ENCODE assay signal across 8 cellular contexts in genomic region chr10:86888585-86889381, GRCh38.
DNase-seq lines count a peak whose midpoint lies in the region; ATAC-seq, FAIRE-seq and TF ChIP-seq lines count a peak whose summit lies in the region.

No MANE protein-coding gene starts in this region.

- intact Hi-C loops in Right ventricle myocardium inferior (cut with DNase I) (loop anchor here (5.0 kb wide), 1 partner anchor 131 kb away; the partner anchor contains the start of gene BMPR1A), cardiac septum (cut with DNase I) (no loop called here)

- H3K27ac ChIP-seq in foreskin keratinocyte, result no peak overlapping the region

- no peak overlapping the region for H3K4me3 Mint-ChIP-seq in immature natural killer cell

- no peak for TF ChIP-seq CTCF in foreskin keratinocyte (conservative IDR thresholded peaks at IDR 0.05)

- DNase-seq in Right ventricle myocardium inferior (ENCODE audit: missing footprints) (no peak), cardiac septum (ENCODE audit: low spot score) (no peak), RCC 7860 (ENCODE audit: low spot score) (peak; percentile 46), foreskin keratinocyte (peak; percentile 24 to 56), immature natural killer cell (no peak), NCI-H748 treated with DMSO at 0.1 percent for 48 hours (lab: John Stamatoyannopoulos, UW) (no peak)
- no peak for DNase-seq in stimulated activated CD4-positive, alpha-beta T cell treated with anti-CD3 and anti-CD28 coated beads, Interleukin-2, amount 100 ng/mL, for 24 hours

- peaks cover 4% of the 10 kb centered on the region for H3K4me1 ChIP-seq in foreskin keratinocyte

- peak; percentile 48 for FAIRE-seq in RCC 7860 (lab: Jason Lieb, UNC)

- H3K9me3 Mint-ChIP-seq in immature natural killer cell, result no peaks in the 10 kb centered on the region

- H3K27me3 Mint-ChIP-seq in immature natural killer cell (ENCODE audit: low read depth in 3 of 3), result no peaks in the 10 kb centered on the region

- H3K36me3 Mint-ChIP-seq in immature natural killer cell, result peaks cover 4 to 9% (median 7%) of the 10 kb centered on the region in 3 donors

- no peaks in the 10 kb centered on the region for H3K27me3 ChIP-seq in foreskin keratinocyte

- peak overlapping the region in 1 of 6 donors; percentile 33 for H3K27ac Mint-ChIP-seq in immature natural killer cell

- peaks cover 0 to 2% of the 10 kb centered on the region in 2 donors for H3K4me1 Mint-ChIP-seq in immature natural killer cell

- ATAC-seq in Right ventricle myocardium inferior (peak; percentile 76), HG02981 (IDR thresholded peaks at IDR 0.05; ENCODE audit: unreplicated experiment) (peak; percentile 98), foreskin keratinocyte (peak; percentile 72)

Comparison
In these comparisons a context has a peak if more than half of its experiments do, and no peak if none do; other contexts are left out.
1. DNase-seq: peak in RCC 7860 (single experiment) and foreskin keratinocyte (2 of 2); none in Right ventricle myocardium inferior (single experiment), cardiac septum (single experiment), immature natural killer cell (0 of 3), NCI-H748 treated with DMSO at 0.1 percent for 48 hours (single experiment) and stimulated activated CD4-positive, alpha-beta T cell treated with anti-CD3 and anti-CD28 coated beads, Interleukin-2, amount 100 ng/mL, for 24 hours (0 of 2).
2. Peak in every context shown above with its lines, with median percentiles within 50 percentile points of each other: ATAC-seq.